32 cellular contexts compared by ENCODE assay signal in genomic region chr7:104723001-104723400, GRCh38.
"Had no signal": no experiment of that assay in that cellular context is flagged by ENCODE, and none has a peak within 500 bp of the region (broad histone marks: within the 10 kb centered on the region; RNA-seq: fewer than 3 reads in every experiment).

No MANE protein-coding gene starts in this region.

- H3K4me3 ChIP-seq: breast epithelium had no signal

- ATAC-seq: activated CD4-positive, alpha-beta T cell treated with anti-CD3 and anti-CD28 coated beads for 36 hours; activated CD4-positive, CD25-positive, alpha-beta regulatory T cell treated with anti-CD3 and anti-CD28 coated beads, Interleukin-2, amount 50 U/mL, for 24 hours; activated CD8-positive, alpha-beta memory T cell treated with anti-CD3 and anti-CD28 coated beads, Interleukin-2, amount 10 ng/mL, durations not matched to agents 7 days and 5 days; activated CD8-positive, alpha-beta T cell treated with anti-CD3 and anti-CD28 coated beads, Interleukin-2, amount 10 ng/mL, durations not matched to agents 7 days and 5 days; activated naive CD8-positive, alpha-beta T cell treated with anti-CD3 and anti-CD28 coated beads, Interleukin-2, amount 50 U/mL, for 24 hours; activated T-cell treated with anti-CD3 and anti-CD28 coated beads, Interleukin-2, amount 50 U/mL, for 4 hours; activated T-cell treated with anti-CD3 and anti-CD28 coated beads, Interleukin-2, amount 50 U/mL, for 72 hours; activated T-helper 17 cell treated with anti-CD3 and anti-CD28 coated beads, Interleukin-2, amount 50 U/mL, for 72 hours; WTC11 had no signal

- H3K27ac ChIP-seq: brain microvascular endothelial cell, breast epithelium, VCaP had no signal

- H3K36me3 ChIP-seq: brain microvascular endothelial cell, breast epithelium had no signal

- H3K4me1 ChIP-seq: breast epithelium had no signal

- H3K27me3 ChIP-seq: brain microvascular endothelial cell, breast epithelium had no signal

- DNase-seq: activated CD4-positive, alpha-beta memory T cell treated with anti-CD3 and anti-CD28 coated beads, Interleukin-2, amount 10 ng/mL, durations not matched to agents 7 days and 5 days; activated CD4-positive, alpha-beta T cell treated with anti-CD3 and anti-CD28 coated beads for 1 hour; activated CD4-positive, alpha-beta T cell treated with anti-CD3 and anti-CD28 coated beads for 36 hours; activated CD4-positive, alpha-beta T cell treated with anti-CD3 and anti-CD28 coated beads for 48 hours; activated CD4-positive, alpha-beta T cell treated with anti-CD3 and anti-CD28 coated beads, Interleukin-2, amount 10 ng/mL, durations not matched to agents 7 days and 5 days; activated CD4-positive, alpha-beta T cell treated with anti-CD3 and anti-CD28 coated beads, Interleukin-2, amount 50 U/mL, for 48 hours; activated CD4-positive, CD25-positive, alpha-beta regulatory T cell; activated CD8-positive, alpha-beta memory T cell treated with anti-CD3 and anti-CD28 coated beads for 24 hours; activated CD8-positive, alpha-beta memory T cell treated with anti-CD3 and anti-CD28 coated beads, Interleukin-2, amount 10 ng/mL, durations not matched to agents 7 days and 5 days; activated CD8-positive, alpha-beta memory T cell treated with anti-CD3 and anti-CD28 coated beads, Interleukin-2, amount 50 U/mL, for 48 hours; activated CD8-positive, alpha-beta T cell treated with anti-CD3 and anti-CD28 coated beads, Interleukin-2, amount 10 ng/mL, durations not matched to agents 7 days and 5 days; activated effector memory CD4-positive, alpha-beta T cell treated with anti-CD3 and anti-CD28 coated beads, Interleukin-2, amount 50 U/mL, for 16 hours; activated gamma-delta T cell treated with Interleukin-2 at 50 U/mL for 16 hours; activated naive CD4-positive, alpha-beta T cell; activated naive CD4-positive, alpha-beta T cell treated with anti-CD3 and anti-CD28 coated beads, Interleukin-2, amount 10 ng/mL, durations not matched to agents 7 days and 5 days; activated naive CD8-positive, alpha-beta T cell treated with anti-CD3 and anti-CD28 coated beads, Interleukin-2, amount 10 ng/mL, durations not matched to agents 7 days and 5 days; activated naive CD8-positive, alpha-beta T cell treated with anti-CD3 and anti-CD28 coated beads, Interleukin-2, amount 50 U/mL, for 24 hours; activated T-cell treated with anti-CD3 and anti-CD28 coated beads, Interleukin-2, amount 50 U/mL, for 1 hour; activated T-cell treated with anti-CD3 and anti-CD28 coated beads, Interleukin-2, amount 50 U/mL, for 4 hours; activated T-cell treated with anti-CD3 and anti-CD28 coated beads, Interleukin-2, amount 50 U/mL, for 72 hours; amygdala; anterior cingulate cortex; brain microvascular endothelial cell; central memory CD4-positive, alpha-beta T cell; T-helper 1 cell; T-helper 2 cell; T-helper 9 cell had no signal

- H3K9me3 ChIP-seq: breast epithelium had no signal
